Comparison of ENCODE assay signal across 8 cellular contexts in genomic region chr1:173112129-173112528, GRCh38.
A peak's percentile ranks its signal among the peaks of the same experiment; 100 is the strongest.
DNase-seq lines count a peak whose midpoint lies in the region; ATAC-seq lines count a peak whose summit lies in the region.

No MANE protein-coding gene starts in this region.

- peaks cover 9 to 14% (median 13%) of the 10 kb centered on the region in 3 donors for H3K9me3 Mint-ChIP-seq in T-cell

- peaks cover 6% of the 10 kb centered on the region for H3K36me3 Mint-ChIP-seq in T-cell

- peak; percentile 95 for ATAC-seq in GM18867 (IDR thresholded peaks at IDR 0.05; ENCODE audit: unreplicated experiment)
- ATAC-seq in HG02759 (IDR thresholded peaks at IDR 0.05; ENCODE audit: unreplicated experiment) = peak; percentile 89
- ATAC-seq in T-cell (replicated peaks in 1 of 4) = no peak

- DNase-seq in NCI-H226 = peak; percentile 68
- peak; percentile 81 for DNase-seq in kidney tubule cell (ENCODE audit: low spot score)
- no peak for DNase-seq in stimulated activated CD4-positive, alpha-beta T cell treated with anti-CD3 and anti-CD28 coated beads, Interleukin-15, amount 100 ng/mL, for 24 hours
- DNase-seq in T-cell = no peak
- no peak for DNase-seq in DMS114 treated with DMSO at 0.1 percent for 48 hours (lab: John Stamatoyannopoulos, UW; ENCODE audit: unreplicated experiment)
- DNase-seq in hypothalamus (lab: John Stamatoyannopoulos, UW) = no peak

- CTCF ChIA-PET in T-cell (lab: Charles Lee) = no interaction called here

- peaks cover 0 to 8% of the 10 kb centered on the region in 2 donors for H3K27me3 Mint-ChIP-seq in T-cell

- no peak overlapping the region for H3K4me3 Mint-ChIP-seq in T-cell

- no peak overlapping the region for H3K27ac Mint-ChIP-seq in T-cell

- H3K4me1 Mint-ChIP-seq in T-cell = peaks cover 0 to 2% (median 0%) of the 10 kb centered on the region in 3 donors

- POLR2A ChIA-PET in T-cell (lab: Charles Lee) = no interaction called here

Comparison
In these comparisons a context has a peak if more than half of its experiments do, and no peak if none do; other contexts are left out.
1. ATAC-seq: peak in GM18867 (single experiment) and HG02759 (single experiment); none in T-cell (0 of 4).
2. DNase-seq: peak in NCI-H226 (single experiment) and kidney tubule cell (single experiment); none in stimulated activated CD4-positive, alpha-beta T cell treated with anti-CD3 and anti-CD28 coated beads, Interleukin-15, amount 100 ng/mL, for 24 hours (single experiment), T-cell (0 of 34), DMS114 treated with DMSO at 0.1 percent for 48 hours (single experiment) and hypothalamus (0 of 51).